Comparison of ENCODE assay signal across 8 cellular contexts in the genomic region with DNA sequence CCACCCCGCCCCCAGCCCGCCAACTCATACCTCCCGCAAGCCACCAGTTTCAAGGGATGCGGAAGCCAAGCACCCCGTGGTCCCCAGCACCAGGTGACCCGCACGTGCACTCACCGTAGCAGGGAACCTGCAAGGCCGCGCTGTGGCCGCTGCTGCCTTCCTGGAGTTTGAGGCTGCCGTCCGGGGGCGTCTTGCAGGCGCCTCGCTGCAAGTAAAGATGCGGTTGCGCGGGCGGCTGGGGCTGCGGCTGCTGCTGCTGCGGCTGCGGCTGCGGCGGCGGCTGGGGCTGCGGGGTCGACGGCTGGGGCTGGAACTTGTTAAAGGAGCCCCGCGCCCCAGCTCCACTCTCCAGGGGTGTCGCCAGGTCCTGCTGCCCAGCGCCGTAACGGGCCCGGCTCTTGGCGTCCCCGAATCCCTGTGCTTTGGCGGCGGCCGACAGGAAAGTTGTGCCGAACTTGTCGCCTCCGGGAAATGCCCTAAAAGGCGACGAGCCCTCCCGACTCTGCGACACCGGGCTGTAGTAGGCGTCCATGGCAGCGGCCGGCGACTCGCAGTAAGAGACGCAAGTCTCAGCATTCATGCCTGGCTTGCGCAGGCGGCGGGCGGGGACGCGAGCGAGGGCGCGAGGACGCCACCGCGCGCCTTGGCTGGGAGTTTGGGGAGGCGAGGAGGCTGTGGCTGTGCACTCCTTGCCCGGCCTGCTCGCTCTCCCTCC. TPM values are rescaled to one million over a fixed set of nuclear protein-coding genes. Genes with fewer than 3 reads are reported as not detected.
A peak's percentile ranks its signal among the peaks of the same experiment; 100 is the strongest.
DNase-seq lines count a peak whose midpoint lies in the region; ATAC-seq and TF ChIP-seq lines count a peak whose summit lies in the region.

TSS of gene ALX4 (minus strand) at position 657 of the 715 bp plus-strand sequence. CDS start at position 580, 77 bp downstream.

- peaks cover 3% of the 10 kb centered on the region for H3K36me3 Mint-ChIP-seq in T-helper 2 cell treated with Interferon-gamma antibody and Interleukin-4, amounts not matched to agents 5 μg/mL and 100 μg/mL, for 36 hours (ENCODE audit: low read depth)

- 0% methylated on average over 2 of the region's 71 CpGs; no CpG with 5 or more reads in 1 of the 2 donors for WGBS in gastroesophageal sphincter (ENCODE audit: low coverage in 1 of 2), 2 donors

- peak within 1 kb of the TSS; percentile 60 for H3K4me3 Mint-ChIP-seq in T-helper 2 cell treated with Interferon-gamma antibody and Interleukin-4, amounts not matched to agents 5 μg/mL and 100 μg/mL, for 36 hours

- H3K4me1 ChIP-seq in gastroesophageal sphincter (peaks cover 0 to 48% (median 24%) of the 10 kb centered on the region in 3 donors), skeletal muscle tissue (ENCODE audit: control insufficient read depth in 3 of 3, insufficient read depth in 3 of 3, low read length in 3 of 3) (peaks cover 15 to 24% (median 18%) of the 10 kb centered on the region in 3 donors)

- H3K4me1 Mint-ChIP-seq in T-helper 2 cell treated with Interferon-gamma antibody and Interleukin-4, amounts not matched to agents 5 μg/mL and 100 μg/mL, for 36 hours (ENCODE audit: low read depth), result peaks cover 16% of the 10 kb centered on the region

- H3K36me3 ChIP-seq in gastroesophageal sphincter (no peaks in the 10 kb centered on the region), skeletal muscle tissue (ENCODE audit: control insufficient read depth in 3 of 3, insufficient read depth in 3 of 3, low read length in 3 of 3) (no peaks in the 10 kb centered on the region)

- peak within 1 kb of the TSS; percentile 63 for H3K27ac Mint-ChIP-seq in T-helper 2 cell treated with Interferon-gamma antibody and Interleukin-4, amounts not matched to agents 5 μg/mL and 100 μg/mL, for 36 hours

- H3K27me3 Mint-ChIP-seq in T-helper 2 cell treated with Interferon-gamma antibody and Interleukin-4, amounts not matched to agents 5 μg/mL and 100 μg/mL, for 36 hours (ENCODE audit: low read depth), result peaks cover 95% of the 10 kb centered on the region

- H3K27me3 ChIP-seq in gastroesophageal sphincter (peaks cover 100% of the 10 kb centered on the region), skeletal muscle tissue (ENCODE audit: control insufficient read depth in 3 of 3, insufficient read depth in 3 of 3, low read length in 3 of 3) (peaks cover 86 to 96% (median 95%) of the 10 kb centered on the region in 3 donors)

- no peak for TF ChIP-seq POLR2A in gastroesophageal sphincter (IDR thresholded peaks at IDR 0.05)

- peak; percentile 71 for DNase-seq in activated CD8-positive, alpha-beta memory T cell treated with anti-CD3 and anti-CD28 coated beads, Interleukin-2, amount 50 U/mL, for 48 hours
- DNase-seq in activated CD8-positive, alpha-beta memory T cell treated with anti-CD3 and anti-CD28 coated beads, Interleukin-2, amount 50 U/mL, for 4 hours, result no peak
- DNase-seq in T-helper 2 cell treated with Interferon-gamma antibody and Interleukin-4, amounts not matched to agents 5 μg/mL and 100 μg/mL, for 36 hours (ENCODE audit: low spot score), result peak; percentile 27
- no peak for DNase-seq in HuH-7 (ENCODE audit: low spot score)
- DNase-seq in central memory CD4-positive, alpha-beta T cell, result no peak
- DNase-seq in SIG-M5 (lab: John Stamatoyannopoulos, UW), result no peak

- no peak for TF ChIP-seq EP300 in gastroesophageal sphincter (IDR thresholded peaks at IDR 0.05)

- H3K27ac ChIP-seq in gastroesophageal sphincter (peak within 1 kb of the TSS in 1 of 4 donors; percentile 25), skeletal muscle tissue (ENCODE audit: low read depth, low read length) (no peak within 1 kb of the TSS)

- no peaks in the 10 kb centered on the region for H3K9me3 Mint-ChIP-seq in T-helper 2 cell treated with Interferon-gamma antibody and Interleukin-4, amounts not matched to agents 5 μg/mL and 100 μg/mL, for 36 hours

- ATAC-seq in gastroesophageal sphincter, result peak; percentile 49

- H3K4me3 ChIP-seq in gastroesophageal sphincter, result peak within 1 kb of the TSS in 1 of 2 donors; percentile 44
- H3K4me3 ChIP-seq in skeletal muscle tissue (ENCODE audit: low read length in 3 of 3), result peak within 1 kb of the TSS; percentile 51 to 67 (median 54)

- H3K9ac ChIP-seq in skeletal muscle tissue (ENCODE audit: low read depth in 1 of 3, low read length in 3 of 3), result peak within 1 kb of the TSS in 1 of 3 donors; percentile 25

- no peak for TF ChIP-seq CTCF in gastroesophageal sphincter (IDR thresholded peaks at IDR 0.05)

- peaks cover 0 to 11% (median 0%) of the 10 kb centered on the region in 3 donors for H3K9me3 ChIP-seq in gastroesophageal sphincter
- H3K9me3 ChIP-seq in skeletal muscle tissue (ENCODE audit: control insufficient read depth in 3 of 3, low read length in 3 of 3), result no peaks in the 10 kb centered on the region

RNA-seq across cellular contexts. Expression of gene ALX4, which starts in this region (rescaled TPM):
- under 1 TPM in 1 of 4 donors, not detected in 3; 0.31 TPM for total RNA-seq in gastroesophageal sphincter
- total RNA-seq in skeletal muscle tissue, result 2.1 TPM

Comparison
In these comparisons a context has a peak if more than half of its experiments do, and no peak if none do; other contexts are left out.
1. DNase-seq: peak in activated CD8-positive, alpha-beta memory T cell treated with anti-CD3 and anti-CD28 coated beads, Interleukin-2, amount 50 U/mL, for 48 hours (single experiment) and T-helper 2 cell treated with Interferon-gamma antibody and Interleukin-4, amounts not matched to agents 5 μg/mL and 100 μg/mL, for 36 hours (single experiment); none in activated CD8-positive, alpha-beta memory T cell treated with anti-CD3 and anti-CD28 coated beads, Interleukin-2, amount 50 U/mL, for 4 hours (single experiment), HuH-7 (single experiment), central memory CD4-positive, alpha-beta T cell (single experiment) and SIG-M5 (single experiment).
2. Peak in ATAC-seq in gastroesophageal sphincter; RNA of the gene not detected or under 1 TPM.